In genomic region chr6:167429353-167429752, GRCh38 we compare ENCODE assay signal across 2 cellular contexts.
TF ChIP-seq lines count a peak whose summit lies in the region.

No MANE protein-coding gene starts in this region.

TF ChIP-seq in HepG2, 621 proteins besides CTCF, POLR2A, EP300 and RAD21:
- TF ChIP-seq JDP2 (CRISPR knock-in tag; IDR thresholded peaks at IDR 0.05; ENCODE audit: borderline replicate concordance) = no peak
- TF ChIP-seq ZNF672 (CRISPR knock-in tag; IDR thresholded peaks at IDR 0.05) = no peak
- TF ChIP-seq SRSF4 (IDR thresholded peaks at IDR 0.05; ENCODE audit: low read depth, low read length, poor library complexity, severe bottlenecking) = no peak
- no peak for TF ChIP-seq ZSCAN22 (CRISPR knock-in tag; IDR thresholded peaks at IDR 0.05)
- no peak for TF ChIP-seq HNF1B (CRISPR knock-in tag; IDR thresholded peaks at IDR 0.05)
- peak; percentile 90 for TF ChIP-seq ZNF12 (CRISPR knock-in tag; IDR thresholded peaks at IDR 0.05)
- no peak for TF ChIP-seq RFXANK (CRISPR knock-in tag; IDR thresholded peaks at IDR 0.05)
- peak; percentile 53; the same call in 1 of the 2 replicates for TF ChIP-seq REL (CRISPR knock-in tag; conservative IDR thresholded peaks at IDR 0.05)
- no peak for TF ChIP-seq CENPX (CRISPR knock-in tag; IDR thresholded peaks at IDR 0.05)

TF ChIP-seq in H1, 55 proteins besides CTCF, POLR2A, EP300 and RAD21:
- TF ChIP-seq HDAC6 (IDR thresholded peaks at IDR 0.05; ENCODE audit: low read depth, low read length) (no peak), TBP (IDR thresholded peaks at IDR 0.05; ENCODE audit: low read depth, low read length) (no peak), YY1 (IDR thresholded peaks at IDR 0.05; ENCODE audit: low read depth, low read length) (no peak), GTF2F1 (IDR thresholded peaks at IDR 0.05; ENCODE audit: borderline replicate concordance, low read depth, low read length) (no peak), USF2 (IDR thresholded peaks at IDR 0.05; ENCODE audit: low read length) (no peak), CBX8 (IDR thresholded peaks at IDR 0.05; ENCODE audit: borderline replicate concordance, low read depth, low read length) (no peak)
